36 cellular contexts compared by ENCODE assay signal in the genomic region with DNA sequence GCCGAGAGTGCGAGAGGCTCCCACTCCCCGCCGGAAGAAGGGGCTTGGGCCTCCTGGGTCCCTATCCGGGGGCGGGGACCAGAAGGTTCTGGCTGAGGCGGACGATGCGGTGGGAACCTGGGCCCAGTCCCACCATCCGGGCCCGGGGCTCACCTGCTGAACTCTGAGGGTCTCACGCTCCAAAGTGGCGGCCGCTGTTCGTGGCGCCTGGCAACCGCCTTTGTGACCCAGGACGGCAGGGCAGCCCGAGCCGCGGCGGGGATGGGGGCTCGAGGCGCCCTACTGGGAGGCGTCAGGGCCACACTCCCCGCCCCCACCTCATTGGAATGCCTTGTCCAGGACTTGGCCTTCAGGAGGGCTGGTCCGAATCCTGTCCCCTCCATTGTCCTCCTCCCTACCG. TPM values are rescaled to one million over a fixed set of nuclear protein-coding genes. Genes with fewer than 3 reads are reported as not detected.
"Had no signal": no experiment of that assay in that cellular context is flagged by ENCODE, and none has a peak within 500 bp of the region (broad histone marks: within the 10 kb centered on the region; RNA-seq: fewer than 3 reads in every experiment).

Gene FANCD2OS, minus strand, starts transcription at position 165 of the 400 bp plus-strand sequence. CDS start 3,481 bp downstream, outside the sequence.

- H3K36me3 ChIP-seq: adrenal gland, breast epithelium, Peyer's patch, SJSA1 had no signal

- H3K4me1 Mint-ChIP-seq: activated B cell treated with CpG ODN at 0.5 μM for 24 hours; activated CD4-positive, alpha-beta memory T cell treated with anti-CD3 and anti-CD28 coated beads, Interleukin-2, amount 10 ng/mL, durations not matched to agents 7 days and 5 days; activated CD8-positive, alpha-beta memory T cell treated with anti-CD3 and anti-CD28 coated beads, Interleukin-2, amount 10 ng/mL, durations not matched to agents 7 days and 5 days; activated naive CD4-positive, alpha-beta T cell treated with anti-CD3 and anti-CD28 coated beads, Interleukin-2, amount 10 ng/mL, durations not matched to agents 7 days and 5 days had no signal

- ATAC-seq: activated CD8-positive, alpha-beta memory T cell treated with anti-CD3 and anti-CD28 coated beads, Interleukin-2, amount 10 ng/mL, durations not matched to agents 7 days and 5 days; body of pancreas; K562; PC-3 had no signal

- H3K4me3 ChIP-seq: adrenal gland, body of pancreas, breast epithelium, K562, Peyer's patch, SJSA1 had no signal

- H3K36me3 Mint-ChIP-seq: activated naive CD4-positive, alpha-beta T cell treated with anti-CD3 and anti-CD28 coated beads, Interleukin-2, amount 10 ng/mL, durations not matched to agents 7 days and 5 days had no signal

- H3K27ac ChIP-seq: adrenal gland, body of pancreas, breast epithelium, Peyer's patch, SJSA1 had no signal

- H3K27ac Mint-ChIP-seq: activated B cell treated with CpG ODN at 0.5 μM for 24 hours; activated CD4-positive, alpha-beta memory T cell treated with anti-CD3 and anti-CD28 coated beads, Interleukin-2, amount 10 ng/mL, durations not matched to agents 7 days and 5 days; activated CD8-positive, alpha-beta memory T cell treated with anti-CD3 and anti-CD28 coated beads, Interleukin-2, amount 10 ng/mL, durations not matched to agents 7 days and 5 days; activated naive CD4-positive, alpha-beta T cell treated with anti-CD3 and anti-CD28 coated beads, Interleukin-2, amount 10 ng/mL, durations not matched to agents 7 days and 5 days; activated naive CD8-positive, alpha-beta T cell treated with anti-CD3 and anti-CD28 coated beads, Interleukin-2, amount 10 ng/mL, durations not matched to agents 7 days and 5 days; T-helper 1 cell treated with Interleukin-12 subunit alpha and Interleukin-12 subunit beta and Interleukin-4 antibody, amounts not matched to agents 30 μg/mL and 1 μg/mL, for 36 hours; T-helper 2 cell treated with Interferon-gamma antibody and Interleukin-4, amounts not matched to agents 5 μg/mL and 100 μg/mL, for 36 hours had no signal

- H3K4me2 ChIP-seq: SK-N-SH had no signal

- H3K9ac ChIP-seq: SK-N-SH had no signal

- H3K4me1 ChIP-seq: adrenal gland, body of pancreas, breast epithelium, Peyer's patch, SJSA1 had no signal

- DNase-seq: activated B cell treated with CpG ODN at 0.5 μM for 24 hours; activated CD4-positive, alpha-beta memory T cell treated with anti-CD3 and anti-CD28 coated beads, Interleukin-2, amount 10 ng/mL, durations not matched to agents 7 days and 5 days; activated CD4-positive, alpha-beta T cell treated with anti-CD3 and anti-CD28 coated beads for 1 hour; activated CD4-positive, alpha-beta T cell treated with anti-CD3 and anti-CD28 coated beads for 48 hours; activated CD8-positive, alpha-beta memory T cell treated with anti-CD3 and anti-CD28 coated beads for 24 hours; activated CD8-positive, alpha-beta memory T cell treated with anti-CD3 and anti-CD28 coated beads, Interleukin-2, amount 10 ng/mL, durations not matched to agents 7 days and 5 days; activated CD8-positive, alpha-beta memory T cell treated with anti-CD3 and anti-CD28 coated beads, Interleukin-2, amount 50 U/mL, for 48 hours; activated effector memory CD4-positive, alpha-beta T cell treated with Interleukin-2 at 50 U/mL for 16 hours; activated naive CD4-positive, alpha-beta T cell treated with anti-CD3 and anti-CD28 coated beads, Interleukin-2, amount 10 ng/mL, durations not matched to agents 7 days and 5 days; activated naive CD8-positive, alpha-beta T cell treated with anti-CD3 and anti-CD28 coated beads, Interleukin-2, amount 10 ng/mL, durations not matched to agents 7 days and 5 days; activated T-cell treated with anti-CD3 and anti-CD28 coated beads, Interleukin-2, amount 50 U/mL, for 48 hours; adrenal gland; body of pancreas; NCI-H1092 treated with DMSO at 0.1 percent for 48 hours; NCI-H1417; NCI-H146; NCI-H187; NCI-H2029 treated with DMSO at 0.1 percent for 48 hours; NCI-H2107; NCI-H2171; NCI-H510A treated with DMSO at 0.1 percent for 48 hours; NCI-H526 treated with DMSO at 0.1 percent for 48 hours; NCI-H82; PC-3; Peyer's patch; RPMI8226; SHP77 treated with DMSO at 0.1 percent for 48 hours; SK-N-SH had no signal

- H3K27me3 Mint-ChIP-seq: activated B cell treated with CpG ODN at 0.5 μM for 24 hours; activated CD4-positive, alpha-beta memory T cell treated with anti-CD3 and anti-CD28 coated beads, Interleukin-2, amount 10 ng/mL, durations not matched to agents 7 days and 5 days; activated CD8-positive, alpha-beta memory T cell treated with anti-CD3 and anti-CD28 coated beads, Interleukin-2, amount 10 ng/mL, durations not matched to agents 7 days and 5 days; activated naive CD4-positive, alpha-beta T cell treated with anti-CD3 and anti-CD28 coated beads, Interleukin-2, amount 10 ng/mL, durations not matched to agents 7 days and 5 days; activated naive CD8-positive, alpha-beta T cell treated with anti-CD3 and anti-CD28 coated beads, Interleukin-2, amount 10 ng/mL, durations not matched to agents 7 days and 5 days had no signal

- H3K4me3 Mint-ChIP-seq: activated B cell treated with CpG ODN at 0.5 μM for 24 hours; activated CD4-positive, alpha-beta memory T cell treated with anti-CD3 and anti-CD28 coated beads, Interleukin-2, amount 10 ng/mL, durations not matched to agents 7 days and 5 days; activated CD8-positive, alpha-beta memory T cell treated with anti-CD3 and anti-CD28 coated beads, Interleukin-2, amount 10 ng/mL, durations not matched to agents 7 days and 5 days; activated naive CD4-positive, alpha-beta T cell treated with anti-CD3 and anti-CD28 coated beads, Interleukin-2, amount 10 ng/mL, durations not matched to agents 7 days and 5 days; activated naive CD8-positive, alpha-beta T cell treated with anti-CD3 and anti-CD28 coated beads, Interleukin-2, amount 10 ng/mL, durations not matched to agents 7 days and 5 days; T-helper 1 cell treated with Interleukin-12 subunit alpha and Interleukin-12 subunit beta and Interleukin-4 antibody, amounts not matched to agents 30 μg/mL and 1 μg/mL, for 36 hours; T-helper 2 cell treated with Interferon-gamma antibody and Interleukin-4, amounts not matched to agents 5 μg/mL and 100 μg/mL, for 36 hours had no signal

- H3K9me3 Mint-ChIP-seq: activated B cell treated with CpG ODN at 0.5 μM for 24 hours; activated CD4-positive, alpha-beta memory T cell treated with anti-CD3 and anti-CD28 coated beads, Interleukin-2, amount 10 ng/mL, durations not matched to agents 7 days and 5 days; activated naive CD4-positive, alpha-beta T cell treated with anti-CD3 and anti-CD28 coated beads, Interleukin-2, amount 10 ng/mL, durations not matched to agents 7 days and 5 days; activated naive CD8-positive, alpha-beta T cell treated with anti-CD3 and anti-CD28 coated beads, Interleukin-2, amount 10 ng/mL, durations not matched to agents 7 days and 5 days; T-helper 1 cell treated with Interleukin-12 subunit alpha and Interleukin-12 subunit beta and Interleukin-4 antibody, amounts not matched to agents 30 μg/mL and 1 μg/mL, for 36 hours; T-helper 2 cell treated with Interferon-gamma antibody and Interleukin-4, amounts not matched to agents 5 μg/mL and 100 μg/mL, for 36 hours had no signal

- H3K27me3 ChIP-seq: adrenal gland, body of pancreas, Peyer's patch, SJSA1 had no signal

- H3K9me3 ChIP-seq: adrenal gland, body of pancreas, breast epithelium, Peyer's patch, SJSA1, SK-N-SH had no signal

RNA-seq across cellular contexts. Expression of gene FANCD2OS, which starts in this region (rescaled TPM):
- total RNA-seq: activated B cell treated with CpG ODN at 0.5 μM for 24 hours; activated CD4-positive, alpha-beta memory T cell treated with anti-CD3 and anti-CD28 coated beads, Interleukin-2, amount 10 ng/mL, durations not matched to agents 7 days and 5 days; activated CD8-positive, alpha-beta memory T cell treated with anti-CD3 and anti-CD28 coated beads, Interleukin-2, amount 10 ng/mL, durations not matched to agents 7 days and 5 days; activated naive CD8-positive, alpha-beta T cell treated with anti-CD3 and anti-CD28 coated beads, Interleukin-2, amount 10 ng/mL, durations not matched to agents 7 days and 5 days; adrenal gland; astrocyte; body of pancreas; breast epithelium; cardiac septum; K562; M059J; PC-3; Peyer's patch; SJSA1 had no signal
- polyA plus RNA-seq: adrenal gland, K562, SK-N-SH had no signal
